7 cellular contexts compared by ENCODE assay signal in the genomic region with DNA sequence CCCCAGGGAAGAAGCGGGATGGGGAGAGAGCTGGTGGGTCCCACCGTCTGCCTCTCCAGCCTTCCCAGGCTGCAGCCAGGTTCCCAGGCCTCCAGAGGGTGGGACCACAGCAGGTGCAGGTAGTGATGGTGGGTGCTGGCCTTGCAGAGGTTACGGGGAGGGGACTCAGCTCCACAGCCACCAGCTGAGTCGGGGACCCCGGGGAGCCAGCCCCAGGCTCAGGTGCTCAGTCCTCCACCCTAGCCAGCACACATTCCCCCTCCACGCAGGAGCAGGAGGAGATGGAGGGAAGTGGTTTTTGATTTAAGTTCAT. TPM values are rescaled to one million over a fixed set of nuclear protein-coding genes. Genes with fewer than 3 reads are reported as not detected.
DNase-seq lines count a peak whose midpoint lies in the region; ATAC-seq and TF ChIP-seq lines count a peak whose summit lies in the region.
"Had no signal": no experiment of that assay in that cellular context is flagged by ENCODE, and none has a peak within 500 bp of the region (broad histone marks: within the 10 kb centered on the region; RNA-seq: fewer than 3 reads in every experiment).

No MANE protein-coding gene starts in this region.

- H2BK15ac ChIP-seq in IMR-90 (ENCODE audit: low read depth, low read length): no peak overlapping the region

- no peak overlapping the region for H4K5ac ChIP-seq in IMR-90 (ENCODE audit: low read depth, low read length)

- no peak overlapping the region; the same call in 1 of the 2 replicates for H2AK5ac ChIP-seq in IMR-90 (ENCODE audit: low read depth, low read length)

- H3K4me3 ChIP-seq in IMR-90 (ENCODE audit: insufficient read depth, low read depth, low read length): no peak overlapping the region
- no peak overlapping the region for H3K4me3 ChIP-seq in dorsolateral prefrontal cortex

- peaks cover 57% of the 10 kb centered on the region for H3K36me3 ChIP-seq in IMR-90 (ENCODE audit: control insufficient read depth, insufficient read depth, low read length)

- H3K23ac ChIP-seq in IMR-90 (ENCODE audit: low read depth, low read length): no peak overlapping the region

- no peak overlapping the region for H2BK120ac ChIP-seq in IMR-90 (ENCODE audit: low read depth, low read length)

- no peak for TF ChIP-seq CTCF in IMR-90 (conservative IDR thresholded peaks at IDR 0.05; ENCODE audit: low read depth, low read length)
- TF ChIP-seq CTCF in dorsolateral prefrontal cortex (IDR thresholded peaks at IDR 0.05 in 54 of 56, conservative IDR thresholded peaks at IDR 0.05 in 2 of 56; ENCODE audit: low read depth in 1 of 56, partially characterized antibody in 56 of 56): no peak

- H4K8ac ChIP-seq in IMR-90 (ENCODE audit: low read depth in 2 of 2, low read length in 2 of 2): no peak overlapping the region

- no peak overlapping the region for H2BK5ac ChIP-seq in IMR-90 (ENCODE audit: low read depth, low read length, poor library complexity, severe bottlenecking)

- no peaks in the 10 kb centered on the region; the same call in 1 of the 2 replicates for H3K9me1 ChIP-seq in IMR-90 (ENCODE audit: insufficient read depth, low read length)

- BruUV-seq in IMR-90 (replicated peaks; lab: Mats Ljungman, UMichigan): TSS peak; percentile 40

- peaks cover 3 to 36% of the 10 kb centered on the region in 2 experiments for H3K79me1 ChIP-seq in IMR-90 (ENCODE audit: low read depth in 1 of 2, low read length in 2 of 2)

- no peak overlapping the region for H3K14ac ChIP-seq in IMR-90 (replicated peaks; ENCODE audit: low read depth, low read length)

- H3K9me3 ChIP-seq in IMR-90 (ENCODE audit: control insufficient read depth, insufficient read depth, low read length): no peaks in the 10 kb centered on the region
- H3K9me3 ChIP-seq: suprapubic skin had no signal

- H3K4me1 ChIP-seq in IMR-90 (ENCODE audit: control insufficient read depth, insufficient read depth, low read length): peaks cover 11% of the 10 kb centered on the region

- no peak for ATAC-seq in IMR-90 (ENCODE audit: low read depth)

- no peak overlapping the region for H2BK20ac ChIP-seq in IMR-90 (ENCODE audit: low read depth, low read length)

- CTCF ChIA-PET in IMR-90 (lab: Yijun Ruan, JAX): interaction anchor here (1.3 to 2.4 kb wide), 3 partner anchors 15 to 204 kb away, joined by 3 to 13 read pairs (median 7); no protein-coding TSS in a partner anchor

- H3K27me3 ChIP-seq in IMR-90 (ENCODE audit: control insufficient read depth, insufficient read depth, low read length) (no peaks in the 10 kb centered on the region), dorsolateral prefrontal cortex (no peaks in the 10 kb centered on the region)
- H3K27me3 ChIP-seq: suprapubic skin had no signal

- 80% methylated on average over 1 of the region's 6 CpGs; no CpG with 5 or more reads in 1 of the 2 experiments for WGBS in IMR-90 (ENCODE audit: extremely low coverage in 2 of 2, insufficient read length in 1 of 2), 2 experiments

- no peak for TF ChIP-seq RAD21 in IMR-90 (IDR thresholded peaks at IDR 0.05; ENCODE audit: low read length)

- H3K18ac ChIP-seq in IMR-90 (ENCODE audit: low read depth, low read length): no peak overlapping the region

- no peak for TF ChIP-seq POLR2A in IMR-90 (IDR thresholded peaks at IDR 0.05; ENCODE audit: low read depth, low read length)

- dilution Hi-C loops in IMR-90 (cut with HindIII; ENCODE audit: low sequenced_read_pairs, unreplicated experiment): no loop called here

- H3K56ac ChIP-seq in IMR-90 (ENCODE audit: extremely low read depth, insufficient read depth, low read length): no peak overlapping the region

- H2AFZ ChIP-seq in IMR-90 (replicated peaks; ENCODE audit: low read length, poor library complexity): no peak overlapping the region

- H4K20me1 ChIP-seq in IMR-90 (ENCODE audit: insufficient read depth, low read length): no peaks in the 10 kb centered on the region

- in situ Hi-C loops in IMR-90 (cut with MboI; ENCODE audit: low sequenced_read_pairs): no loop called here

- no peak overlapping the region for H3K9ac ChIP-seq in IMR-90 (ENCODE audit: low read depth, low read length)

- intact Hi-C loops in IMR-90 (cut with micrococcal nuclease): no loop called here
- intact Hi-C loops in dorsolateral prefrontal cortex (cut with DNase I): no loop called here
- intact Hi-C loops in posterior vena cava (cut with DNase I): no loop called here

- no peak overlapping the region for H4K91ac ChIP-seq in IMR-90 (ENCODE audit: insufficient read depth, low read depth, low read length)

- no peak overlapping the region for H3K4ac ChIP-seq in IMR-90 (ENCODE audit: low read depth, low read length)

- H3K27ac ChIP-seq in IMR-90 (ENCODE audit: insufficient read depth, low read length) (no peak overlapping the region), dorsolateral prefrontal cortex (peak overlapping the region in 41 of 59 donors; percentile 23 to 78 (median 67))
- H3K27ac ChIP-seq: suprapubic skin had no signal

- POLR2A ChIA-PET in IMR-90 (lab: Charles Lee; ENCODE audit: unreplicated experiment): no interaction called here

- no peak overlapping the region for H3K4me2 ChIP-seq in IMR-90 (ENCODE audit: low read depth, low read length)

- no peak overlapping the region for H2AK9ac ChIP-seq in IMR-90 (replicated peaks; ENCODE audit: low read depth, low read length, poor library complexity)

- DNase-seq in IMR-90 (no peak), dorsolateral prefrontal cortex (peak in 6 of 10 donors; percentile 22 to 42 (median 35)), posterior vena cava (ENCODE audit: low spot score) (peak; percentile 71), NCI-H187 treated with DMSO at 0.1 percent for 48 hours (lab: John Stamatoyannopoulos, UW) (no peak), NCI-H2227 (lab: John Stamatoyannopoulos, UW; ENCODE audit: unreplicated experiment) (no peak)
- DNase-seq: NCI-H146 had no signal

TF ChIP-seq in IMR-90, 13 proteins besides CTCF, POLR2A, EP300 and RAD21 (continues in another document):
- TF ChIP-seq CEBPB (IDR thresholded peaks at IDR 0.05; ENCODE audit: low read depth, low read length): no peak
- no peak for TF ChIP-seq RCOR1 (IDR thresholded peaks at IDR 0.05; ENCODE audit: insufficient replicate concordance, low read length)
- TF ChIP-seq, protein P1, sequence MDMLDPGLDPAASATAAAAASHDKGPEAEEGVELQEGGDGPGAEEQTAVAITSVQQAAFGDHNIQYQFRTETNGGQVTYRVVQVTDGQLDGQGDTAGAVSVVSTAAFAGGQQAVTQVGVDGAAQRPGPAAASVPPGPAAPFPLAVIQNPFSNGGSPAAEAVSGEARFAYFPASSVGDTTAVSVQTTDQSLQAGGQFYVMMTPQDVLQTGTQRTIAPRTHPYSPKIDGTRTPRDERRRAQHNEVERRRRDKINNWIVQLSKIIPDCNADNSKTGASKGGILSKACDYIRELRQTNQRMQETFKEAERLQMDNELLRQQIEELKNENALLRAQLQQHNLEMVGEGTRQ (IDR thresholded peaks at IDR 0.05; ENCODE audit: low read depth, low read length): no peak
- no peak for TF ChIP-seq CHD1 (IDR thresholded peaks at IDR 0.05; ENCODE audit: low read depth, low read length)
- no peak for TF ChIP-seq MXI1 (IDR thresholded peaks at IDR 0.05; ENCODE audit: borderline replicate concordance, low read depth, low read length)
- TF ChIP-seq MAFK (IDR thresholded peaks at IDR 0.05; ENCODE audit: low read depth, low read length): no peak
- no peak for TF ChIP-seq BHLHE40 (IDR thresholded peaks at IDR 0.05; ENCODE audit: low read depth, low read length)
- TF ChIP-seq MAZ (IDR thresholded peaks at IDR 0.05; ENCODE audit: borderline replicate concordance, low read depth, low read length): no peak
- TF ChIP-seq FOS (IDR thresholded peaks at IDR 0.05; ENCODE audit: low read depth, low read length): no peak

RNA-seq across cellular contexts. Expression of a gene that starts 5.0 kb away (rescaled TPM):
- total RNA-seq in IMR-90 (2012; rRNA removed) (18.3 and 22.0 TPM in 2 replicates), dorsolateral prefrontal cortex (10 to 100 TPM; 10.1 to 40.2 (median 20.1) TPM), posterior vena cava (10 to 100 TPM; 33.1 to 34.7 TPM)
- 48.3 and 53.1 TPM in 2 replicates for polyA plus RNA-seq in IMR-90 (2012; rRNA removed)
- 41.4 and 69.6 TPM in 2 replicates for polyA plus RNA-seq in IMR-90 (2012; cell fraction: cytosol; rRNA removed)
- 126 and 323 TPM in 2 replicates for polyA plus RNA-seq in IMR-90 (2012; cell fraction: nucleus; rRNA removed; ENCODE audit: low replicate concordance)

RNA-seq across cellular contexts. Expression of a gene that starts 6.7 kb away (rescaled TPM):
- total RNA-seq in IMR-90 (2012; rRNA removed): 3.1 and 3.2 TPM in 2 replicates
- 4.5 and 4.6 TPM in 2 replicates for polyA plus RNA-seq in IMR-90 (2012; rRNA removed)
- 3.3 and 4.4 TPM in 2 replicates for polyA plus RNA-seq in IMR-90 (2012; cell fraction: cytosol; rRNA removed)
- 3.2 and 4.0 TPM in 2 replicates for polyA plus RNA-seq in IMR-90 (2012; cell fraction: nucleus; rRNA removed; ENCODE audit: low replicate concordance)
- 1 to 10 TPM; 1.9 to 8.0 (median 4.2) TPM for total RNA-seq in dorsolateral prefrontal cortex
- total RNA-seq in posterior vena cava: 1 to 10 TPM; 4.5 to 5.9 TPM

RNA-seq across cellular contexts. Expression of a gene that starts 15.9 kb away (rescaled TPM):
- total RNA-seq in IMR-90 (2012; rRNA removed): 13.3 and 14.2 TPM in 2 replicates
- 34.2 and 37.1 TPM in 2 replicates for polyA plus RNA-seq in IMR-90 (2012; rRNA removed)
- polyA plus RNA-seq in IMR-90 (2012; cell fraction: cytosol; rRNA removed): 25.3 and 30.3 TPM in 2 replicates
- 57.7 and 127 TPM in 2 replicates for polyA plus RNA-seq in IMR-90 (2012; cell fraction: nucleus; rRNA removed; ENCODE audit: low replicate concordance)
- 100 to 1,000 TPM; 110 to 287 (median 170) TPM for total RNA-seq in dorsolateral prefrontal cortex
- 10 to 100 TPM; 28.1 to 43.5 TPM for total RNA-seq in posterior vena cava

RNA-seq across cellular contexts. Expression of a gene that starts 19.4 kb away (rescaled TPM):
- total RNA-seq in IMR-90 (2012; rRNA removed) (0.90 and 1.1 TPM in 2 replicates), dorsolateral prefrontal cortex (10 to 100 TPM; 34.3 to 82.0 (median 53.1) TPM), posterior vena cava (10 to 100 TPM; 11.2 to 11.5 TPM)
- polyA plus RNA-seq in IMR-90 (2012; rRNA removed): 4.0 and 5.2 TPM in 2 replicates
- 1.9 and 4.4 TPM in 2 replicates for polyA plus RNA-seq in IMR-90 (2012; cell fraction: cytosol; rRNA removed)
- 27.5 and 68.3 TPM in 2 replicates for polyA plus RNA-seq in IMR-90 (2012; cell fraction: nucleus; rRNA removed; ENCODE audit: low replicate concordance)

RNA-seq across cellular contexts. Expression of a gene that starts 49.2 kb away (rescaled TPM):
- total RNA-seq in IMR-90 (2012; rRNA removed) (2.8 and 3.4 TPM in 2 replicates), dorsolateral prefrontal cortex (100 to 1,000 TPM in 23 of 120 experiments, 10 to 100 TPM in 97; 31.5 to 153 (median 80.8) TPM), posterior vena cava (10 to 100 TPM; 26.7 to 31.6 TPM)
- 7.6 and 7.8 TPM in 2 replicates for polyA plus RNA-seq in IMR-90 (2012; rRNA removed)
- 1.4 and 2.8 TPM in 2 replicates for polyA plus RNA-seq in IMR-90 (2012; cell fraction: cytosol; rRNA removed)
- polyA plus RNA-seq in IMR-90 (2012; cell fraction: nucleus; rRNA removed; ENCODE audit: low replicate concordance): 139 and 203 TPM in 2 replicates

Comparison
In these comparisons a context has a peak if more than half of its experiments do, and no peak if none do; other contexts are left out.
1. DNase-seq: peak in dorsolateral prefrontal cortex (6 of 10) and posterior vena cava (single experiment); none in IMR-90 (single experiment), NCI-H187 treated with DMSO at 0.1 percent for 48 hours (single experiment) and NCI-H2227 (single experiment).